ENCODE assay signal across 14 cellular contexts in genomic region chr16:22358000-22358399, GRCh38. TPM values are rescaled to one million over a fixed set of nuclear protein-coding genes. Genes with fewer than 3 reads are reported as not detected.
DNase-seq lines count a peak whose midpoint lies in the region; ATAC-seq, FAIRE-seq and TF ChIP-seq lines count a peak whose summit lies in the region.
"Had no signal": no experiment of that assay in that cellular context is flagged by ENCODE, and none has a peak within 500 bp of the region (broad histone marks: within the 10 kb centered on the region; RNA-seq: fewer than 3 reads in every experiment).

No MANE protein-coding gene starts in this region.

- H3K4me1 ChIP-seq in transverse colon (peaks cover 11 to 30% (median 14%) of the 10 kb centered on the region in 4 donors), pancreas (peaks cover 0 to 14% (median 4%) of the 10 kb centered on the region in 3 donors)

- TF ChIP-seq POLR2A in transverse colon (IDR thresholded peaks at IDR 0.05): no peak
- no peak for TF ChIP-seq POLR2A in erythroblast (IDR thresholded peaks at IDR 0.05; ENCODE audit: low read length)

- H3K9me3 Mint-ChIP-seq in activated naive CD4-positive, alpha-beta T cell treated with anti-CD3 and anti-CD28 coated beads, Interleukin-2, amount 50 U/mL, for 24 hours: no peaks in the 10 kb centered on the region
- no peaks in the 10 kb centered on the region for H3K9me3 Mint-ChIP-seq in immature natural killer cell
- H3K9me3 Mint-ChIP-seq in CD14-positive monocyte: no peaks in the 10 kb centered on the region

- 87% methylated on average over 1 of the region's 1 CpG; no CpG with 5 or more reads in 1 of the 2 donors for WGBS in transverse colon (ENCODE audit: low coverage in 1 of 2), 2 donors
- WGBS in pancreas, 2 donors: 92 to 93% methylated on average over 1 of the region's 1 CpG

- intact Hi-C loops in transverse colon (cut with DNase I; ENCODE audit: low total_unique reads) (no loop called here), CD14-positive monocyte (cut with micrococcal nuclease) (no loop called here), pancreas (cut with DNase I) (no loop called here)

- H3K36me3 ChIP-seq in transverse colon (peaks cover 0 to 5% (median 2%) of the 10 kb centered on the region in 4 donors), pancreas (peaks cover 0 to 7% (median 0%) of the 10 kb centered on the region in 3 donors)

- peaks cover 22% of the 10 kb centered on the region for H3K36me3 Mint-ChIP-seq in activated naive CD4-positive, alpha-beta T cell treated with anti-CD3 and anti-CD28 coated beads, Interleukin-2, amount 50 U/mL, for 24 hours
- H3K36me3 Mint-ChIP-seq in T-helper 17 cell (ENCODE audit: low read depth): peaks cover 2% of the 10 kb centered on the region
- H3K36me3 Mint-ChIP-seq in immature natural killer cell: peaks cover 0 to 8% (median 0%) of the 10 kb centered on the region in 3 donors
- peaks cover 11 to 13% of the 10 kb centered on the region in 2 donors for H3K36me3 Mint-ChIP-seq in CD14-positive monocyte

- peak overlapping the region; percentile 51 for H3K4me3 Mint-ChIP-seq in activated naive CD4-positive, alpha-beta T cell treated with anti-CD3 and anti-CD28 coated beads, Interleukin-2, amount 50 U/mL, for 24 hours
- H3K4me3 Mint-ChIP-seq in T-helper 17 cell (peak overlapping the region; percentile 67), immature natural killer cell (peak overlapping the region in 3 of 5 donors; percentile 2 to 71 (median 55)), CD14-positive monocyte (no peak overlapping the region)

- H3K4me1 Mint-ChIP-seq in activated naive CD4-positive, alpha-beta T cell treated with anti-CD3 and anti-CD28 coated beads, Interleukin-2, amount 50 U/mL, for 24 hours: peaks cover 82% of the 10 kb centered on the region
- H3K4me1 Mint-ChIP-seq in T-helper 17 cell (peaks cover 47% of the 10 kb centered on the region), immature natural killer cell (peaks cover 21 to 43% of the 10 kb centered on the region in 2 donors), CD14-positive monocyte (peaks cover 26% of the 10 kb centered on the region)

- no peaks in the 10 kb centered on the region for H3K27me3 Mint-ChIP-seq in activated naive CD4-positive, alpha-beta T cell treated with anti-CD3 and anti-CD28 coated beads, Interleukin-2, amount 50 U/mL, for 24 hours
- no peaks in the 10 kb centered on the region for H3K27me3 Mint-ChIP-seq in T-helper 17 cell
- H3K27me3 Mint-ChIP-seq in immature natural killer cell (ENCODE audit: low read depth in 3 of 3): no peaks in the 10 kb centered on the region
- no peaks in the 10 kb centered on the region for H3K27me3 Mint-ChIP-seq in CD14-positive monocyte (ENCODE audit: low read depth in 3 of 3)

- TF ChIP-seq CTCF in transverse colon (IDR thresholded peaks at IDR 0.05) (no peak), CD14-positive monocyte (IDR thresholded peaks at IDR 0.05) (no peak), pancreas (IDR thresholded peaks at IDR 0.05) (no peak)

- peak overlapping the region; percentile 96 for H3K27ac Mint-ChIP-seq in activated naive CD4-positive, alpha-beta T cell treated with anti-CD3 and anti-CD28 coated beads, Interleukin-2, amount 50 U/mL, for 24 hours
- peak overlapping the region; percentile 94 for H3K27ac Mint-ChIP-seq in T-helper 17 cell
- H3K27ac Mint-ChIP-seq in immature natural killer cell: peak overlapping the region; percentile 82 to 96 (median 92)
- no peak overlapping the region for H3K27ac Mint-ChIP-seq in CD14-positive monocyte

- H3K4me3 ChIP-seq in transverse colon (no peak overlapping the region), pancreas (no peak overlapping the region)
- H3K4me3 ChIP-seq: SJSA1 had no signal

- no peak for FAIRE-seq in pancreas (lab: Jason Lieb, UNC)

- TF ChIP-seq EP300 in transverse colon (IDR thresholded peaks at IDR 0.05; ENCODE audit: low read depth): no peak

- DNase-seq in activated naive CD4-positive, alpha-beta T cell treated with Interleukin-2 at 50 U/mL for 16 hours: no peak
- DNase-seq in T-helper 17 cell: no peak
- DNase-seq in immature natural killer cell: no peak
- no peak for DNase-seq in transverse colon
- DNase-seq in CD14-positive monocyte (ENCODE audit: low spot score): no peak
- DNase-seq in erythroblast (lab: John Stamatoyannopoulos, UW): no peak
- no peak for DNase-seq in pancreas
- DNase-seq: AML-193; effector CD4-positive, alpha-beta T cell; GOT3; NCI-H187 had no signal

- H3K9me3 ChIP-seq in T-helper 17 cell (ENCODE audit: control insufficient read depth, low read length, poor library complexity, severe bottlenecking) (no peaks in the 10 kb centered on the region), transverse colon (no peaks in the 10 kb centered on the region), pancreas (no peaks in the 10 kb centered on the region)
- H3K9me3 ChIP-seq: SJSA1 had no signal

- ATAC-seq in T-helper 17 cell (peak; percentile 80), pancreas (no peak)

- peak overlapping the region; percentile 37 to 64 (median 58) for H3K27ac ChIP-seq in transverse colon
- H3K27ac ChIP-seq in pancreas: no peak overlapping the region
- H3K27ac ChIP-seq: HL-60, SJSA1 had no signal

- in situ Hi-C loops in transverse colon (cut with MboI; ENCODE audit: low pct_ligation_motif_present in 1 of 4, low pct_unique_long_range_greater_than_20kb in 1 of 4, low sequenced_read_pairs in 3 of 4): no loop called here

- H3K27me3 ChIP-seq in transverse colon (no peaks in the 10 kb centered on the region), pancreas (no peaks in the 10 kb centered on the region)
- H3K27me3 ChIP-seq: SJSA1 had no signal

RNA-seq across cellular contexts. Expression of gene CDR2, which starts 16.4 kb away (rescaled TPM):
- total RNA-seq in T-helper 17 cell (10 to 100 TPM; 59.0 to 75.5 TPM), transverse colon (100 to 1,000 TPM in 1 of 4 donors, 10 to 100 TPM in 3; 21.7 to 317 (median 24.1) TPM), pancreas (10 to 100 TPM in 2 of 6 donors, 1 to 10 TPM in 4; 8.3 to 15.5 (median 9.2) TPM)
- polyA plus RNA-seq in immature natural killer cell (10 to 100 TPM in 2 of 3 donors, 1 to 10 TPM in 1; 9.6 to 21.7 (median 11.3) TPM), CD14-positive monocyte (1 to 10 TPM; 2.5 to 4.8 TPM), pancreas (1 to 10 TPM; 7.9 to 9.3 TPM)

Comparison
In these comparisons a context has a peak if more than half of its experiments do, and no peak if none do; other contexts are left out.
1. H3K27ac Mint-ChIP-seq: peak in activated naive CD4-positive, alpha-beta T cell treated with anti-CD3 and anti-CD28 coated beads, Interleukin-2, amount 50 U/mL, for 24 hours (single experiment), T-helper 17 cell (single experiment) and immature natural killer cell (6 of 6); none in CD14-positive monocyte (0 of 7).
2. H3K4me3 Mint-ChIP-seq: peak in activated naive CD4-positive, alpha-beta T cell treated with anti-CD3 and anti-CD28 coated beads, Interleukin-2, amount 50 U/mL, for 24 hours (single experiment), T-helper 17 cell (single experiment) and immature natural killer cell (3 of 5); none in CD14-positive monocyte (0 of 2).
3. H3K27ac ChIP-seq: peak in transverse colon (4 of 4); none in pancreas (0 of 4).